Comparison of ENCODE assay signal across 8 cellular contexts in the genomic region with DNA sequence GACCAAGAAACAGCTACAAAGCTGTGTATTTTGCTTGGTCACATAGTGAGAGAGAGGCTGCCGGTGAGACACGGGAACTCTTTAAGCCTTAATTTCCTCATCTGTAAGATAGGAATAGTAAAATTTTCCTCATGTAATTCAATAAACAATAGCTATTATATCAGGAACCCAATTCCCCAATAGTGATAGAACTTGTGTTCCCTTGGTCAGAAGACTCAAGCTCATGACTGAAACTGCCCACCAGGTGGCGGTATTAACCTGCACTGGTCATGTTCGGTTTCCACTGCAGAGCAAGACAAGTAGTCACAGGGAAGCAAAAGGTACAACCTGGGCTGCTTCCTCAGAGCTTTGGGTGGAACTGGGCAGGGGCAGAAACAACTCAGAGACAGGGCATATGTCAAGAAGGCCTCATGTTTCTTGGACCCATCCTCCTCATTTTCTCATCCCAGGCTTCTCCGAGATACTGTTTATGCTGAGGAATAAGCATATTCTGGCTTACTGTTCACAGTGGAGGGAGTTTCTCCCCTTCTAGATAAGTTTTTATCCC. TPM values are rescaled to one million over a fixed set of nuclear protein-coding genes. Genes with fewer than 3 reads are reported as not detected.
DNase-seq lines count a peak whose midpoint lies in the region; ATAC-seq, FAIRE-seq and TF ChIP-seq lines count a peak whose summit lies in the region.

No MANE protein-coding gene starts in this region.

- peaks cover 0 to 1% (median 0%) of the 10 kb centered on the region in 3 donors for H3K4me1 Mint-ChIP-seq in T-cell
- no peaks in the 10 kb centered on the region for H3K4me1 Mint-ChIP-seq in activated naive CD8-positive, alpha-beta T cell treated with anti-CD3 and anti-CD28 coated beads, Interleukin-2, amount 50 U/mL, for 24 hours

- no peaks in the 10 kb centered on the region for H3K27me3 Mint-ChIP-seq in T-cell
- no peaks in the 10 kb centered on the region for H3K27me3 Mint-ChIP-seq in activated naive CD8-positive, alpha-beta T cell treated with anti-CD3 and anti-CD28 coated beads, Interleukin-2, amount 50 U/mL, for 24 hours

- H3K9me3 Mint-ChIP-seq in T-cell: no peaks in the 10 kb centered on the region
- no peaks in the 10 kb centered on the region for H3K9me3 Mint-ChIP-seq in activated naive CD8-positive, alpha-beta T cell treated with anti-CD3 and anti-CD28 coated beads, Interleukin-2, amount 50 U/mL, for 24 hours

- peak; percentile 88 for FAIRE-seq in GM19239 (lab: Jason Lieb, UNC)

- no peaks in the 10 kb centered on the region for H3K9me3 ChIP-seq in heart right ventricle

- CTCF ChIA-PET in AG04449 (lab: Yijun Ruan, JAX) (interaction anchor here (0.6 to 32.7 kb wide), 62 partner anchors 9 to 602 kb away, joined by 3 to 1423 read pairs (median 6); a partner anchor contains a TSS), T-cell (lab: Charles Lee) (interaction anchor here (0.5 to 5.3 kb wide), 65 partner anchors 8 to 1915 kb away, joined by 3 to 140 read pairs (median 5); a partner anchor contains a TSS)

- H3K36me3 ChIP-seq in heart right ventricle: peaks cover 0 to 37% (median 3%) of the 10 kb centered on the region in 9 donors

- peaks cover 0 to 7% (median 0%) of the 10 kb centered on the region in 7 donors for H3K27me3 ChIP-seq in heart right ventricle

- H3K4me3 ChIP-seq in AG04449 (ENCODE audit: low read depth, low read length) (no peak overlapping the region), heart right ventricle (no peak overlapping the region)

- peak; percentile 49 for DNase-seq in AG04449 (ENCODE audit: low read depth, low spot score)
- peak; percentile 81 for DNase-seq in GM19239 (ENCODE audit: insufficient read length, low spot score)
- DNase-seq in NCI-H1694 treated with DMSO at 0.1 percent for 48 hours (lab: John Stamatoyannopoulos, UW): peak; percentile 84
- peak; percentile 70 to 90 (median 84) for DNase-seq in T-cell
- DNase-seq in activated naive CD8-positive, alpha-beta T cell treated with anti-CD3 and anti-CD28 coated beads, Interleukin-2, amount 50 U/mL, for 24 hours: peak; percentile 90
- DNase-seq in heart right ventricle: peak; percentile 77 to 90
- peak; percentile 86 for DNase-seq in putamen (ENCODE audit: low spot score)

- no peak overlapping the region for H3K27ac ChIP-seq in heart right ventricle

- WGBS in heart right ventricle, 2 donors: 20 to 25% methylated on average over 5 of the region's 5 CpGs

- ATAC-seq in T-cell (replicated peaks in 1 of 4) (peak; percentile 58 to 70 (median 64)), heart right ventricle (peak in 7 of 8 donors; percentile 14 to 52 (median 33)), GM18519 (IDR thresholded peaks at IDR 0.05; ENCODE audit: low FRiP score, unreplicated experiment) (no peak)
- ATAC-seq in activated naive CD8-positive, alpha-beta T cell treated with anti-CD3 and anti-CD28 coated beads, Interleukin-2, amount 50 U/mL, for 24 hours: peak; percentile 55

- no peak overlapping the region for H3K4me3 Mint-ChIP-seq in T-cell
- H3K4me3 Mint-ChIP-seq in activated naive CD8-positive, alpha-beta T cell treated with anti-CD3 and anti-CD28 coated beads, Interleukin-2, amount 50 U/mL, for 24 hours: no peak overlapping the region

- peaks cover 0 to 24% (median 14%) of the 10 kb centered on the region in 9 donors for H3K4me1 ChIP-seq in heart right ventricle

- intact Hi-C loops in heart right ventricle (cut with DNase I): loop anchor here (1.0 to 10.0 kb wide), 7 partner anchors 52 to 429 kb away; a partner anchor contains a TSS

- POLR2A ChIA-PET in AG04449 (lab: Yijun Ruan, JAX): interaction anchor here (0.6 to 1.4 kb wide), 8 partner anchors 8 to 108 kb away, joined by 3 to 7 read pairs (median 4); a partner anchor contains a TSS
- POLR2A ChIA-PET in T-cell (lab: Charles Lee): interaction anchor here (0.5 to 1.3 kb wide), 7 partner anchors 9 to 160 kb away, joined by 3 to 5 read pairs (median 4); a partner anchor contains a TSS

- no peak overlapping the region for H3K27ac Mint-ChIP-seq in T-cell
- H3K27ac Mint-ChIP-seq in activated naive CD8-positive, alpha-beta T cell treated with anti-CD3 and anti-CD28 coated beads, Interleukin-2, amount 50 U/mL, for 24 hours: no peak overlapping the region

- peaks cover 13% of the 10 kb centered on the region for H3K36me3 Mint-ChIP-seq in T-cell
- no peaks in the 10 kb centered on the region for H3K36me3 Mint-ChIP-seq in activated naive CD8-positive, alpha-beta T cell treated with anti-CD3 and anti-CD28 coated beads, Interleukin-2, amount 50 U/mL, for 24 hours (ENCODE audit: low read depth)

- peak; percentile 79 for TF ChIP-seq CTCF in AG04449 (IDR thresholded peaks at IDR 0.05; ENCODE audit: insufficient read depth, low read length, missing control alignments)
- peak; percentile 78 to 96 (median 92) for TF ChIP-seq CTCF in heart right ventricle (IDR thresholded peaks at IDR 0.05)

RNA-seq across cellular contexts. Expression of a gene that starts 4.2 kb away (rescaled TPM):
- total RNA-seq in T-cell (1 to 10 TPM; 1.8 to 3.1 (median 2.4) TPM), heart right ventricle (10 to 100 TPM in 6 of 10 donors, 1 to 10 TPM in 4; 5.6 to 25.9 (median 11.1) TPM)
- polyA plus RNA-seq in heart right ventricle: 1 to 10 TPM; 5.3 to 6.0 TPM

RNA-seq across cellular contexts. Expression of a gene that starts 23.4 kb away (rescaled TPM):
- total RNA-seq in T-cell (10 to 100 TPM; 10.8 to 13.7 (median 12.4) TPM), heart right ventricle (1 to 10 TPM; 3.2 to 6.2 (median 4.8) TPM)
- polyA plus RNA-seq in heart right ventricle: 1 to 10 TPM; 3.2 to 6.7 TPM

RNA-seq across cellular contexts. Expression of a gene that starts 29.7 kb away (rescaled TPM):
- total RNA-seq in T-cell (10 to 100 TPM; 19.2 to 37.1 (median 23.8) TPM), heart right ventricle (10 to 100 TPM; 13.2 to 30.9 (median 19.3) TPM)
- 10 to 100 TPM; 14.9 to 18.2 TPM for polyA plus RNA-seq in heart right ventricle

RNA-seq across cellular contexts. Expression of a gene that starts 48.1 kb away (rescaled TPM):
- total RNA-seq in T-cell (10 to 100 TPM; 20.6 to 43.9 (median 38.0) TPM), heart right ventricle (100 to 1,000 TPM; 111 to 141 (median 122) TPM)
- polyA plus RNA-seq in heart right ventricle: 100 to 1,000 TPM in 1 of 2 donors, 10 to 100 TPM in 1; 35.6 to 206 TPM

RNA-seq across cellular contexts. Expression of a gene that starts 55.4 kb away (rescaled TPM):
- total RNA-seq in T-cell (under 1 TPM in 4 of 5 donors, not detected in 1; 0.26 to 0.95 (median 0.54) TPM), heart right ventricle (not detected)
- polyA plus RNA-seq in heart right ventricle: not detected
